ENCODE assay signal across 20 cellular contexts in genomic region chr11:117600261-117600783, GRCh38.
DNase-seq lines count a peak whose midpoint lies in the region; ATAC-seq lines count a peak whose summit lies in the region.
"Had no signal": no experiment of that assay in that cellular context is flagged by ENCODE, and none has a peak within 500 bp of the region (broad histone marks: within the 10 kb centered on the region; RNA-seq: fewer than 3 reads in every experiment).

No MANE protein-coding gene starts in this region.

- no peaks in the 10 kb centered on the region for H3K9me3 Mint-ChIP-seq in stimulated activated memory B cell treated with anti-CD40 and anti-IgM and Interleukin-4, amounts not matched to agents 10 μg/mL and 1 μg/mL and 100 μg/mL, for 72 hours
- H3K9me3 Mint-ChIP-seq: activated T-cell treated with anti-CD3 and anti-CD28 coated beads, Interleukin-2, amount 50 U/mL, for 24 hours; T-helper 1 cell treated with Interleukin-12 subunit alpha and Interleukin-12 subunit beta and Interleukin-4 antibody, amounts not matched to agents 30 μg/mL and 1 μg/mL, for 36 hours had no signal

- no peaks in the 10 kb centered on the region for H3K9me3 ChIP-seq in aorta (ENCODE audit: control insufficient read depth, low read length)
- H3K9me3 ChIP-seq: right lobe of liver had no signal

- WGBS in aorta, 2 donors = 18 to 19% methylated on average over 10 of the region's 10 CpGs

- H3K4me3 ChIP-seq in aorta (ENCODE audit: low read length in 2 of 2) = no peak overlapping the region
- H3K4me3 ChIP-seq: K562, right lobe of liver had no signal

- no peaks in the 10 kb centered on the region for H3K27me3 ChIP-seq in aorta (ENCODE audit: control insufficient read depth in 1 of 2, insufficient read depth in 2 of 2, low read length in 1 of 2)
- H3K27me3 ChIP-seq: right lobe of liver had no signal

- no peak for ATAC-seq in stimulated activated memory B cell treated with anti-CD40 and anti-IgM and Interleukin-4, amounts not matched to agents 10 μg/mL and 1 μg/mL and 100 μg/mL, for 72 hours
- ATAC-seq in aorta (ENCODE audit: low FRiP score) (no peak), esophagus mucosa (no peak)
- ATAC-seq: activated CD4-positive, alpha-beta T cell treated with anti-CD3 and anti-CD28 coated beads for 36 hours; K562; Panc1; right lobe of liver; stimulated activated naive B cell treated with anti-CD40 and anti-IgM and Interleukin-4, amounts not matched to agents 10 μg/mL and 1 μg/mL and 100 μg/mL, for 72 hours had no signal

- DNase-seq in COR-L47 (lab: John Stamatoyannopoulos, UW) = peak; percentile 89
- DNase-seq in NCI-H1417 (lab: John Stamatoyannopoulos, UW) = peak; percentile 33 to 98 (median 88)
- peak; percentile 88 for DNase-seq in NCI-H82 treated with DMSO at 0.1 percent for 48 hours (lab: John Stamatoyannopoulos, UW; ENCODE audit: unreplicated experiment)
- peak; percentile 82 for DNase-seq in inferior parietal cortex (ENCODE audit: extremely low spot score)
- no peak for DNase-seq in NCI-H2196 treated with DMSO at 0.1 percent for 48 hours (lab: John Stamatoyannopoulos, UW; ENCODE audit: unreplicated experiment)
- DNase-seq in aorta = no peak
- DNase-seq: activated CD4-positive, alpha-beta T cell treated with anti-CD3 and anti-CD28 coated beads for 36 hours; activated T-cell treated with anti-CD3 and anti-CD28 coated beads, Interleukin-2, amount 50 U/mL, for 24 hours; effector memory CD4-positive, alpha-beta T cell; EL; foreskin melanocyte; kidney; right lobe of liver; stimulated activated CD4-positive, alpha-beta T cell treated with anti-CD3 and anti-CD28 coated beads, Interleukin-4, amount 100 ng/mL, for 4 hours; stimulated activated naive B cell treated with anti-CD40 and anti-IgM and Interleukin-4, amounts not matched to agents 10 μg/mL and 1 μg/mL and 100 μg/mL, for 72 hours had no signal

- H3K27me3 Mint-ChIP-seq in stimulated activated memory B cell treated with anti-CD40 and anti-IgM and Interleukin-4, amounts not matched to agents 10 μg/mL and 1 μg/mL and 100 μg/mL, for 72 hours = peaks cover 33% of the 10 kb centered on the region

- no peaks in the 10 kb centered on the region for H3K4me1 Mint-ChIP-seq in stimulated activated memory B cell treated with anti-CD40 and anti-IgM and Interleukin-4, amounts not matched to agents 10 μg/mL and 1 μg/mL and 100 μg/mL, for 72 hours
- H3K4me1 Mint-ChIP-seq: activated CD4-positive, alpha-beta T cell treated with anti-CD3 and anti-CD28 coated beads for 36 hours had no signal

- no peak overlapping the region for H3K27ac ChIP-seq in aorta (ENCODE audit: low read depth in 1 of 2, low read length in 2 of 2)
- H3K27ac ChIP-seq: right lobe of liver had no signal

- no peak overlapping the region for H3K4me3 Mint-ChIP-seq in stimulated activated memory B cell treated with anti-CD40 and anti-IgM and Interleukin-4, amounts not matched to agents 10 μg/mL and 1 μg/mL and 100 μg/mL, for 72 hours
- H3K4me3 Mint-ChIP-seq: activated CD4-positive, alpha-beta T cell treated with anti-CD3 and anti-CD28 coated beads for 36 hours; activated T-cell treated with anti-CD3 and anti-CD28 coated beads, Interleukin-2, amount 50 U/mL, for 24 hours; stimulated activated naive B cell treated with anti-CD40 and anti-IgM and Interleukin-4, amounts not matched to agents 10 μg/mL and 1 μg/mL and 100 μg/mL, for 72 hours; T-helper 1 cell treated with Interleukin-12 subunit alpha and Interleukin-12 subunit beta and Interleukin-4 antibody, amounts not matched to agents 30 μg/mL and 1 μg/mL, for 36 hours had no signal

- H3K27ac Mint-ChIP-seq in stimulated activated memory B cell treated with anti-CD40 and anti-IgM and Interleukin-4, amounts not matched to agents 10 μg/mL and 1 μg/mL and 100 μg/mL, for 72 hours = no peak overlapping the region
- H3K27ac Mint-ChIP-seq: activated CD4-positive, alpha-beta T cell treated with anti-CD3 and anti-CD28 coated beads for 36 hours; activated T-cell treated with anti-CD3 and anti-CD28 coated beads, Interleukin-2, amount 50 U/mL, for 24 hours; stimulated activated naive B cell treated with anti-CD40 and anti-IgM and Interleukin-4, amounts not matched to agents 10 μg/mL and 1 μg/mL and 100 μg/mL, for 72 hours; T-helper 1 cell treated with Interleukin-12 subunit alpha and Interleukin-12 subunit beta and Interleukin-4 antibody, amounts not matched to agents 30 μg/mL and 1 μg/mL, for 36 hours had no signal

- no peaks in the 10 kb centered on the region for H3K36me3 Mint-ChIP-seq in stimulated activated memory B cell treated with anti-CD40 and anti-IgM and Interleukin-4, amounts not matched to agents 10 μg/mL and 1 μg/mL and 100 μg/mL, for 72 hours
- H3K36me3 Mint-ChIP-seq: stimulated activated naive B cell treated with anti-CD40 and anti-IgM and Interleukin-4, amounts not matched to agents 10 μg/mL and 1 μg/mL and 100 μg/mL, for 72 hours had no signal

- no peaks in the 10 kb centered on the region for H3K4me1 ChIP-seq in aorta (ENCODE audit: control insufficient read depth in 1 of 2, insufficient read depth in 2 of 2, low read length in 2 of 2)
- H3K4me1 ChIP-seq: right lobe of liver had no signal

- intact Hi-C loops in aorta (cut with DNase I) = no loop called here

- H3K36me3 ChIP-seq in aorta (ENCODE audit: control insufficient read depth in 1 of 2, insufficient read depth in 2 of 2, low read length in 1 of 2) = no peaks in the 10 kb centered on the region
- H3K36me3 ChIP-seq: right lobe of liver had no signal

Comparison
In these comparisons a context has a peak if more than half of its experiments do, and no peak if none do; other contexts are left out.
1. DNase-seq: peak in COR-L47 (single experiment), NCI-H1417 (3 of 3), NCI-H82 treated with DMSO at 0.1 percent for 48 hours (single experiment) and inferior parietal cortex (single experiment); none in NCI-H2196 treated with DMSO at 0.1 percent for 48 hours (single experiment) and aorta (0 of 2).